In the genomic region with DNA sequence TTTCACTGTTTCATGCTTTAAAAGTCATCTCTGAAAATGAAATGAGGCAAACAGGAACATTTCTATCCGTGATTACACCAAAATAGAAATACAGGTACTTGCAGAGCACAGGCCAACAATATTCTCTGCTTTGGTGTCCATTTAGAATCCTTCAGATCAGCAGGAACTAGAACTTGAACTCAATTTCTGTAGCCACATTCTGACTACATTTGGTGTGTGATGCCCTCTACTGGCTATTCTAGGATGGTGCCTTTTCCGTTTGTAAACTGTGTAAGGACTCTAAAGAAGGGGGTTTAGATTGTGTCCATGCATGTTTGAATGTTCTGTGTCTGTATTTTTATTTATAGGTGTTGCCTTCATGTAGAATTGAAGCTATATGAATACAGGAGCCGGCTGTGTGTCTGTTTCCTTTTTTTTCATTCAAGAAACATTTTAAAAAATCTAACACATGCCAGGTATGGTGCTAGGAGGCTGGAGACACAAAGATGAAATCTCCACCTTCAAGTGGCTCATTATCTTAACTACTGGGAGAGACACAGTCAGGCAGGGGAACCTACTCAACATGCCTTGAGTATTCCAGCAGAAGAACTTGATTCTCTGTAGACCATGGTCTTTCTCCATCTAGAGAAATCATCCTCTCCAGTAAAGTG, we compare ENCODE assay signal across 8 cellular contexts. TPM values are rescaled to one million over a fixed set of nuclear protein-coding genes. Genes with fewer than 3 reads are reported as not detected.
DNase-seq lines count a peak whose midpoint lies in the region; ATAC-seq and TF ChIP-seq lines count a peak whose summit lies in the region.

No MANE protein-coding gene starts in this region.

- no peaks in the 10 kb centered on the region for H3K36me3 Mint-ChIP-seq in activated CD4-positive, alpha-beta memory T cell treated with anti-CD3 and anti-CD28 coated beads for 36 hours
- no peaks in the 10 kb centered on the region for H3K36me3 Mint-ChIP-seq in naive thymus-derived CD8-positive, alpha-beta T cell

- H3K27me3 ChIP-seq in esophagus muscularis mucosa: no peaks in the 10 kb centered on the region

- H3K27me3 Mint-ChIP-seq in activated CD4-positive, alpha-beta memory T cell treated with anti-CD3 and anti-CD28 coated beads for 36 hours: no peaks in the 10 kb centered on the region
- H3K27me3 Mint-ChIP-seq in naive thymus-derived CD8-positive, alpha-beta T cell: peaks cover 0 to 4% (median 0%) of the 10 kb centered on the region in 5 donors

- no peaks in the 10 kb centered on the region for H3K4me1 Mint-ChIP-seq in activated CD4-positive, alpha-beta memory T cell treated with anti-CD3 and anti-CD28 coated beads for 36 hours (ENCODE audit: low read depth)
- H3K4me1 Mint-ChIP-seq in naive thymus-derived CD8-positive, alpha-beta T cell: no peaks in the 10 kb centered on the region

- DNase-seq in COR-L47 (lab: John Stamatoyannopoulos, UW): peak; percentile 62
- DNase-seq in HK-2 (ENCODE audit: unreplicated experiment): peak; percentile 36
- peak; percentile 77 for DNase-seq in NCI-H748 (lab: John Stamatoyannopoulos, UW; ENCODE audit: unreplicated experiment)
- peak; percentile 50 for DNase-seq in activated CD4-positive, alpha-beta memory T cell treated with anti-CD3 and anti-CD28 coated beads for 36 hours
- no peak for DNase-seq in esophagus muscularis mucosa (ENCODE audit: extremely low spot score)
- DNase-seq in naive thymus-derived CD8-positive, alpha-beta T cell: peak in 9 of 10 donors; percentile 26 to 75 (median 62)
- no peak for DNase-seq in OCI-M2 (lab: John Stamatoyannopoulos, UW; ENCODE audit: unreplicated experiment)

- peaks cover 0 to 4% (median 0%) of the 10 kb centered on the region in 4 donors for H3K4me1 ChIP-seq in esophagus muscularis mucosa

- TF ChIP-seq CTCF in esophagus muscularis mucosa (IDR thresholded peaks at IDR 0.05): peak; percentile 82 to 89 (median 89)

- intact Hi-C loops in activated CD4-positive, alpha-beta memory T cell treated with anti-CD3 and anti-CD28 coated beads for 36 hours (cut with micrococcal nuclease): loop anchor here (1.0 to 2.0 kb wide), 6 partner anchors 34 to 504 kb away; no protein-coding TSS in a partner anchor
- intact Hi-C loops in esophagus muscularis mucosa (cut with DNase I): loop anchor here (1.0 to 2.0 kb wide), 2 partner anchors 144 to 183 kb away; no protein-coding TSS in a partner anchor

- no peaks in the 10 kb centered on the region for H3K36me3 ChIP-seq in esophagus muscularis mucosa

- no peak overlapping the region for H3K4me3 Mint-ChIP-seq in activated CD4-positive, alpha-beta memory T cell treated with anti-CD3 and anti-CD28 coated beads for 36 hours
- no peak overlapping the region for H3K4me3 Mint-ChIP-seq in naive thymus-derived CD8-positive, alpha-beta T cell

- no peak for TF ChIP-seq POLR2A in esophagus muscularis mucosa (IDR thresholded peaks at IDR 0.05; ENCODE audit: low read depth)

- POLR2A ChIA-PET in activated CD4-positive, alpha-beta memory T cell treated with anti-CD3 and anti-CD28 coated beads for 36 hours (lab: Charles Lee): interaction anchor here (1.0 kb wide), 1 partner anchor 183 kb away, joined by 3 read pairs; no protein-coding TSS in a partner anchor
- POLR2A ChIA-PET in naive thymus-derived CD8-positive, alpha-beta T cell (lab: Charles Lee): no interaction called here

- 1% methylated on average over 3 of the region's 3 CpGs for WGBS in esophagus muscularis mucosa

- no peak for TF ChIP-seq EP300 in esophagus muscularis mucosa (IDR thresholded peaks at IDR 0.05)

- no peak overlapping the region for H3K27ac ChIP-seq in esophagus muscularis mucosa (replicated peaks in 1 of 4)

- ATAC-seq in GM19438 (IDR thresholded peaks at IDR 0.05; ENCODE audit: low read depth, unreplicated experiment): peak; percentile 88
- peak; percentile 89 to 95 for ATAC-seq in naive thymus-derived CD8-positive, alpha-beta T cell

- no peak overlapping the region for H3K27ac Mint-ChIP-seq in activated CD4-positive, alpha-beta memory T cell treated with anti-CD3 and anti-CD28 coated beads for 36 hours
- peak overlapping the region in 1 of 10 donors; percentile 23 for H3K27ac Mint-ChIP-seq in naive thymus-derived CD8-positive, alpha-beta T cell

- no peaks in the 10 kb centered on the region for H3K9me3 ChIP-seq in esophagus muscularis mucosa

- no peaks in the 10 kb centered on the region for H3K9me3 Mint-ChIP-seq in activated CD4-positive, alpha-beta memory T cell treated with anti-CD3 and anti-CD28 coated beads for 36 hours
- H3K9me3 Mint-ChIP-seq in naive thymus-derived CD8-positive, alpha-beta T cell: no peaks in the 10 kb centered on the region

- CTCF ChIA-PET in activated CD4-positive, alpha-beta memory T cell treated with anti-CD3 and anti-CD28 coated beads for 36 hours (lab: Charles Lee): interaction anchor here (0.6 to 3.6 kb wide), 19 partner anchors 11 to 371 kb away, joined by 3 to 31 read pairs (median 4); partner anchors contain the start of gene LRRC8D

- no peak overlapping the region for H3K4me3 ChIP-seq in esophagus muscularis mucosa

RNA-seq across cellular contexts. Expression of gene ZNF326, which starts 7.6 kb away (rescaled TPM):
- total RNA-seq in activated CD4-positive, alpha-beta memory T cell treated with anti-CD3 and anti-CD28 coated beads for 36 hours: 10 to 100 TPM; 17.2 to 17.3 TPM
- 10 to 100 TPM in 2 of 4 donors, 1 to 10 TPM in 2; 9.0 to 15.4 (median 9.9) TPM for total RNA-seq in esophagus muscularis mucosa
- total RNA-seq in naive thymus-derived CD8-positive, alpha-beta T cell: 10 to 100 TPM; 26.5 to 27.3 TPM
- 1 to 10 TPM; 4.3 to 6.0 (median 5.1) TPM for polyA plus RNA-seq in naive thymus-derived CD8-positive, alpha-beta T cell

Comparison
In these comparisons a context has a peak if more than half of its experiments do, and no peak if none do; other contexts are left out.
1. DNase-seq: peak in COR-L47 (single experiment), HK-2 (single experiment), NCI-H748 (single experiment), activated CD4-positive, alpha-beta memory T cell treated with anti-CD3 and anti-CD28 coated beads for 36 hours (single experiment) and naive thymus-derived CD8-positive, alpha-beta T cell (9 of 10); none in esophagus muscularis mucosa (single experiment) and OCI-M2 (single experiment).